ENCODE assay signal across 24 cellular contexts in the genomic region with DNA sequence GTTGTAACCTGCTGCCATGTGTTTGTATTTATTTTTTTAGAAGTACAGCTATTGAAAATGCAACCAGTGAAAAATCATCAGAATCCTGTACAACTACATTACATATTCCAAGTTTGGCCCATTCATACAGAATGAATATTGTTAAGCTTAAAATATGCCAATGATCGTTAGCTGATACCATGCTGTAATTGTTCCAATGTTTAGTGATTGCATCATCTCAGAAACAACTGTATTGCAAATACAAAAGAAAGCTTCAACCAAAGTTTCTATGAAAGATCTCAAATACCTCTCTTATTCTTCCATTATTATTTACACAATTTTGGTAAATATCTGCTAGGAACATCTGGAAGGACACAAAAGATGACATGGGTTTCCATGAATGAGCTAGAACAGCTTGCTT.
"Had no signal": no experiment of that assay in that cellular context is flagged by ENCODE, and none has a peak within 500 bp of the region (broad histone marks: within the 10 kb centered on the region; RNA-seq: fewer than 3 reads in every experiment).

No MANE protein-coding gene starts in this region.

- H3K27me3 ChIP-seq: left lung, ovary, sigmoid colon, spleen, suprapubic skin, tibial artery, uterus had no signal

- H3K4me1 ChIP-seq: left lung, lower lobe of right lung, prostate gland, sigmoid colon, spleen, suprapubic skin, tibial artery, uterus had no signal

- FAIRE-seq: keratinocyte had no signal

- ATAC-seq: left colon; left lung; lower lobe of right lung; natural killer cell treated with Interleukin-12 subunit alpha and Interleukin-12 subunit beta and Interleukin-15 and Interleukin-18, amount 100 ng/mL, for 72 hours; right cardiac atrium; stimulated activated effector memory CD8-positive, alpha-beta T cell treated with anti-CD3 and anti-CD28 coated beads, Interleukin-12 subunit alpha, Interleukin-12 subunit beta, amount 100 ng/mL, for 72 hours had no signal

- DNase-seq: hippocampal formation; left colon; left lung; lower lobe of right lung; mammary epithelial cell; mesenchymal stem cell; naive B cell; ovary; posterior cingulate gyrus; retina; right cardiac atrium; sigmoid colon; small intestine; spleen; stimulated activated CD4-positive, alpha-beta T cell treated with anti-CD3 and anti-CD28 coated beads, Interleukin-4, amount 100 ng/mL, for 24 hours; stimulated activated naive CD4-positive, alpha-beta T cell; tibial artery; uterus had no signal

- H3K9me3 ChIP-seq: lower lobe of right lung, ovary, prostate gland, sigmoid colon, suprapubic skin, thoracic aorta, tibial artery, uterus had no signal

- H3K36me3 ChIP-seq: left lung, lower lobe of right lung, ovary, prostate gland, sigmoid colon, spleen, suprapubic skin, thoracic aorta, tibial artery, uterus had no signal

- H3K27ac ChIP-seq: left lung, lower lobe of right lung, ovary, prostate gland, sigmoid colon, spleen, suprapubic skin, thoracic aorta, tibial artery, uterus had no signal

- H3K4me3 ChIP-seq: left lung, lower lobe of right lung, ovary, prostate gland, sigmoid colon, spleen, suprapubic skin, thoracic aorta, tibial artery, uterus had no signal
